Comparison of ENCODE assay signal across 14 cellular contexts in the genomic region with DNA sequence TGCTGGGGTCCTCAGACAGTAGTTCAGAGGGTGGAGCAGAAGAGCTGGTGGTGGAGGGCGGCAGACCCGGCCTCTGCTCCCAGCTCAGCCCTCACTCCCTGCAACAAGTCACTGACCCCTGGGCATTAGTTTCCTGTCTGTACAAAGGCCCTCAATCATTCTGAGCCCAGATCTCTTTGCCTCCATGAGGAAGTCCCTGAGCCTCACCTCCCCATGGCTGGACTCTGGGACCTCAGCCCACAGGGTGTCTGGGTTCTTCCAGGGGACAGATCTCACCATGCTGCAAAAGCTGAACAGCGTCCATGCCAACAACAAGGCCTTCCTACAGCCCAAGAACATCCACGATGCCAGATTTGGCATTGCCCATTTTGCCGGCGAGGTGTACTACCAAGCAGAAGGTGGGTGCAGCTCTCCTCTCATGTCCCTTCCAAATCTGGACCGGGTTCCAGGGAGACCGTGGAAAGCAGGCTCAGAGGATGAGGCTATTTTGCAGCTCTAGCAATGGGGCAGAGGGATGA. TPM values are rescaled to one million over a fixed set of nuclear protein-coding genes. Genes with fewer than 3 reads are reported as not detected.
"Had no signal": no experiment of that assay in that cellular context is flagged by ENCODE, and none has a peak within 500 bp of the region (broad histone marks: within the 10 kb centered on the region; RNA-seq: fewer than 3 reads in every experiment).

No MANE protein-coding gene starts in this region.

- H3K4me3 ChIP-seq: adrenal gland, left ventricle myocardium inferior, prostate gland, right lobe of liver, thoracic aorta, uterus had no signal

- H3K27me3 Mint-ChIP-seq: memory B cell had no signal

- H3K27ac ChIP-seq: adrenal gland, left ventricle myocardium inferior, prostate gland, right lobe of liver, thoracic aorta, uterus had no signal

- DNase-seq: activated CD4-positive, alpha-beta T cell treated with anti-CD3 and anti-CD28 coated beads, Interleukin-2, amount 50 U/mL, for 1 hour; activated T-cell treated with anti-CD3 and anti-CD28 coated beads, Interleukin-2, amount 50 U/mL, for 72 hours; left ventricle myocardium inferior; nucleus accumbens; uterus had no signal

- H3K36me3 Mint-ChIP-seq: memory B cell; natural killer cell treated with Interleukin-12 subunit alpha and Interleukin-12 subunit beta and Interleukin-15 and Interleukin-18, amount 100 ng/mL, for 72 hours had no signal

- H3K27me3 ChIP-seq: adrenal gland, right lobe of liver, uterus had no signal

- FAIRE-seq: keratinocyte had no signal

- H3K4me3 Mint-ChIP-seq: activated T-cell treated with anti-CD3 and anti-CD28 coated beads, Interleukin-2, amount 50 U/mL, for 72 hours; memory B cell; natural killer cell treated with Interleukin-12 subunit alpha and Interleukin-12 subunit beta and Interleukin-15 and Interleukin-18, amount 100 ng/mL, for 72 hours had no signal

- H3K27ac Mint-ChIP-seq: activated T-cell treated with anti-CD3 and anti-CD28 coated beads, Interleukin-2, amount 50 U/mL, for 72 hours; memory B cell; natural killer cell treated with Interleukin-12 subunit alpha and Interleukin-12 subunit beta and Interleukin-15 and Interleukin-18, amount 100 ng/mL, for 72 hours had no signal

- H3K4me1 ChIP-seq: adrenal gland, left ventricle myocardium inferior, prostate gland, right lobe of liver, uterus had no signal

- H3K36me3 ChIP-seq: adrenal gland, left ventricle myocardium inferior, prostate gland, right lobe of liver, thoracic aorta, uterus had no signal

- ATAC-seq: activated CD4-positive, CD25-positive, alpha-beta regulatory T cell treated with anti-CD3 and anti-CD28 coated beads, Interleukin-2, amount 50 U/mL, for 24 hours; activated T-cell treated with anti-CD3 and anti-CD28 coated beads, Interleukin-2, amount 50 U/mL, for 72 hours; esophagus mucosa; natural killer cell treated with Interleukin-12 subunit alpha and Interleukin-12 subunit beta and Interleukin-15 and Interleukin-18, amount 100 ng/mL, for 72 hours; right lobe of liver had no signal

- H3K9me3 Mint-ChIP-seq: activated T-cell treated with anti-CD3 and anti-CD28 coated beads, Interleukin-2, amount 50 U/mL, for 72 hours; memory B cell; natural killer cell treated with Interleukin-12 subunit alpha and Interleukin-12 subunit beta and Interleukin-15 and Interleukin-18, amount 100 ng/mL, for 72 hours had no signal

- H3K9me3 ChIP-seq: adrenal gland, left ventricle myocardium inferior, prostate gland, right lobe of liver, thoracic aorta, uterus had no signal

RNA-seq across cellular contexts. Expression of gene MYO7B, which starts 49.1 kb away (rescaled TPM):
- total RNA-seq: natural killer cell treated with Interleukin-12 subunit alpha and Interleukin-12 subunit beta and Interleukin-15 and Interleukin-18, amount 100 ng/mL, for 72 hours had no signal
